Comparison of ENCODE assay signal across 21 cellular contexts in the genomic region with DNA sequence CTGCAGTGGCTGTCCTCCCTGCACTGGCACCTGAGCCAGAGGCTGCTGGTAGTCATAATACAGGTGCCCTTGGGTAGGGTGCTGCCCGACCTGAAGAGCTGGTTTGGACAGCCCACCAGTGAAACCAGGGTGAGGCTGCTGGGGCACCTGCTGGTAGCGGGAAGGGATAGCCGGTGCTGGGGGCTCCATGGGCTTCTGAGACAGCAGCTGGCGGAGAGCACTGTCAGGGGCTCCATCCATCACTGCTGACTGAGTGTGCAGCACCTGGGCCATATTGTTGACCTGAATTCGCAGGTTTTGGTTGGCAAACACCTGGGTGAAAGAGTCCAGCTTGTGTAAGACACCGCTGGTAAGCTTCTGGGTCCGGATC.
"Had no signal": no experiment of that assay in that cellular context is flagged by ENCODE, and none has a peak within 500 bp of the region (broad histone marks: within the 10 kb centered on the region; RNA-seq: fewer than 3 reads in every experiment).

No MANE protein-coding gene starts in this region.

- ATAC-seq: activated CD4-positive, CD25-positive, alpha-beta regulatory T cell treated with anti-CD3 and anti-CD28 coated beads, Interleukin-2, amount 50 U/mL, for 24 hours; activated T-cell treated with anti-CD3 and anti-CD28 coated beads, Interleukin-2, amount 50 U/mL, for 4 hours; gastroesophageal sphincter; left cardiac atrium; psoas muscle had no signal

- H3K27ac ChIP-seq: epithelial cell of prostate, gastroesophageal sphincter, ovary, psoas muscle, right atrium auricular region, tibial nerve had no signal

- H3K36me3 ChIP-seq: ovary, right atrium auricular region had no signal

- H3K27ac Mint-ChIP-seq: activated naive CD8-positive, alpha-beta T cell; activated T-helper 2 cell treated with anti-CD3 and anti-CD28 coated beads, Interferon-gamma antibody, Interleukin-2, Interleukin-4, amounts not matched to agents 10 μg/mL and 5 μg/mL and 100 μg/mL, durations not matched to agents 14 hours and 24 hours and 36 hours; natural killer cell treated with Interleukin-12 subunit alpha and Interleukin-12 subunit beta and Interleukin-15 and Interleukin-18, amount 100 ng/mL, for 72 hours had no signal

- H3K9me3 ChIP-seq: gastroesophageal sphincter, ovary, psoas muscle, right atrium auricular region, tibial nerve had no signal

- H3K27me3 ChIP-seq: gastroesophageal sphincter, ovary, right atrium auricular region, tibial nerve had no signal

- H3K4me3 Mint-ChIP-seq: activated naive CD8-positive, alpha-beta T cell; activated T-cell treated with anti-CD3 and anti-CD28 coated beads, Interleukin-2, amount 50 U/mL, for 4 hours; natural killer cell treated with Interleukin-12 subunit alpha and Interleukin-12 subunit beta and Interleukin-15 and Interleukin-18, amount 100 ng/mL, for 72 hours; stimulated activated naive CD8-positive, alpha-beta T cell treated with anti-CD3 and anti-CD28 coated beads, Interleukin-15, amount 100 ng/mL, for 72 hours had no signal

- DNase-seq: activated CD8-positive, alpha-beta memory T cell treated with anti-CD3 and anti-CD28 coated beads, Interleukin-2, amount 50 U/mL, for 48 hours; activated naive CD4-positive, alpha-beta T cell; activated T-cell treated with anti-CD3 and anti-CD28 coated beads, Interleukin-2, amount 50 U/mL, for 4 hours; amniotic stem cell; left cardiac atrium; midbrain; ovary; psoas muscle; stimulated activated CD4-positive, alpha-beta T cell treated with anti-CD3 and anti-CD28 coated beads, Interleukin-12 subunit alpha, Interleukin-12 subunit beta, amount 100 ng/mL, for 4 hours; stimulated activated CD4-positive, alpha-beta T cell treated with anti-CD3 and anti-CD28 coated beads, Interleukin-4, amount 100 ng/mL, for 4 hours; T1000 had no signal

- H3K9me3 Mint-ChIP-seq: activated T-cell treated with anti-CD3 and anti-CD28 coated beads, Interleukin-2, amount 50 U/mL, for 4 hours; activated T-helper 2 cell treated with anti-CD3 and anti-CD28 coated beads, Interferon-gamma antibody, Interleukin-2, Interleukin-4, amounts not matched to agents 10 μg/mL and 5 μg/mL and 100 μg/mL, durations not matched to agents 14 hours and 24 hours and 36 hours; natural killer cell treated with Interleukin-12 subunit alpha and Interleukin-12 subunit beta and Interleukin-15 and Interleukin-18, amount 100 ng/mL, for 72 hours; stimulated activated naive CD8-positive, alpha-beta T cell treated with anti-CD3 and anti-CD28 coated beads, Interleukin-15, amount 100 ng/mL, for 72 hours had no signal

- FAIRE-seq: islet of Langerhans had no signal

- H3K4me1 ChIP-seq: psoas muscle had no signal

- H3K4me3 ChIP-seq: gastroesophageal sphincter, ovary, psoas muscle, right atrium auricular region, tibial nerve had no signal

- H3K27me3 Mint-ChIP-seq: activated naive CD8-positive, alpha-beta T cell; natural killer cell treated with Interleukin-12 subunit alpha and Interleukin-12 subunit beta and Interleukin-15 and Interleukin-18, amount 100 ng/mL, for 72 hours; stimulated activated naive CD8-positive, alpha-beta T cell treated with anti-CD3 and anti-CD28 coated beads, Interleukin-15, amount 100 ng/mL, for 72 hours had no signal
